Comparison of ENCODE assay signal across 26 cellular contexts in genomic region chr20:14634666-14635065, GRCh38.
DNase-seq lines count a peak whose midpoint lies in the region; ATAC-seq lines count a peak whose summit lies in the region.
"Had no signal": no experiment of that assay in that cellular context is flagged by ENCODE, and none has a peak within 500 bp of the region (broad histone marks: within the 10 kb centered on the region; RNA-seq: fewer than 3 reads in every experiment).

No MANE protein-coding gene starts in this region.

- H3K4me1 Mint-ChIP-seq in activated T-helper 2 cell treated with anti-CD3 and anti-CD28 coated beads, Interferon-gamma antibody, Interleukin-2, Interleukin-4, amounts not matched to agents 10 μg/mL and 5 μg/mL and 100 μg/mL, durations not matched to agents 14 hours and 24 hours and 36 hours (ENCODE audit: low read depth), result no peaks in the 10 kb centered on the region
- H3K4me1 Mint-ChIP-seq: activated CD4-positive, alpha-beta memory T cell treated with anti-CD3 and anti-CD28 coated beads, Interleukin-2, amount 10 ng/mL, durations not matched to agents 7 days and 5 days; stimulated activated effector memory CD8-positive, alpha-beta T cell treated with anti-CD3 and anti-CD28 coated beads, Interleukin-12 subunit alpha, Interleukin-12 subunit beta, amount 100 ng/mL, for 72 hours had no signal

- peak; percentile 47 for DNase-seq in GM23248
- peak; percentile 41 for DNase-seq in NCI-H146 treated with DMSO at 0.1 percent for 48 hours (lab: John Stamatoyannopoulos, UW; ENCODE audit: unreplicated experiment)
- DNase-seq in dedifferentiated amniotic fluid mesenchymal stem cell (ENCODE audit: extremely low spot score), result peak; percentile 61
- no peak for DNase-seq in neuronal stem cell (ENCODE audit: low spot score)
- DNase-seq in activated T-helper 2 cell treated with anti-CD3 and anti-CD28 coated beads, Interferon-gamma antibody, Interleukin-2, Interleukin-4, amounts not matched to agents 10 μg/mL and 5 μg/mL and 100 μg/mL, durations not matched to agents 14 hours and 24 hours and 36 hours (ENCODE audit: low spot score), result no peak
- DNase-seq in iPS-NIHi7 (ENCODE audit: extremely low spot score), result no peak
- DNase-seq: activated CD4-positive, alpha-beta memory T cell treated with anti-CD3 and anti-CD28 coated beads, Interleukin-2, amount 10 ng/mL, durations not matched to agents 7 days and 5 days; activated CD8-positive, alpha-beta memory T cell treated with anti-CD3 and anti-CD28 coated beads, Interleukin-2, amount 50 U/mL, for 4 hours; activated naive CD4-positive, alpha-beta T cell treated with Interleukin-2 at 50 U/mL for 16 hours; dermis blood vessel endothelial cell; DMS153; H7; KG1; left lung; mesenchymal stem cell; NCI-H1436; NCI-H526; right lobe of liver; SW 1271 had no signal

- H3K18ac ChIP-seq in neuronal stem cell (ENCODE audit: low read length), result no peak overlapping the region

- H2BK120ac ChIP-seq in neuronal stem cell (ENCODE audit: low read depth, low read length), result no peak overlapping the region

- H3K27ac Mint-ChIP-seq in activated T-helper 2 cell treated with anti-CD3 and anti-CD28 coated beads, Interferon-gamma antibody, Interleukin-2, Interleukin-4, amounts not matched to agents 10 μg/mL and 5 μg/mL and 100 μg/mL, durations not matched to agents 14 hours and 24 hours and 36 hours, result no peak overlapping the region
- H3K27ac Mint-ChIP-seq: activated CD4-positive, alpha-beta memory T cell treated with anti-CD3 and anti-CD28 coated beads, Interleukin-2, amount 10 ng/mL, durations not matched to agents 7 days and 5 days; progenitor cell of endocrine pancreas; stimulated activated effector memory CD8-positive, alpha-beta T cell treated with anti-CD3 and anti-CD28 coated beads, Interleukin-12 subunit alpha, Interleukin-12 subunit beta, amount 100 ng/mL, for 72 hours had no signal

- H3K79me2 ChIP-seq in GM23248 (ENCODE audit: insufficient read depth), result no peaks in the 10 kb centered on the region

- H3K9me3 ChIP-seq in GM23248 (ENCODE audit: low read depth) (no peaks in the 10 kb centered on the region), neuronal stem cell (replicated peaks in 1 of 2; ENCODE audit: control insufficient read depth in 2 of 2, insufficient read depth in 1 of 2, low read depth in 1 of 2, low read length in 2 of 2) (no peaks in the 10 kb centered on the region)
- H3K9me3 ChIP-seq: neutrophil, right lobe of liver, tibial nerve had no signal

- no peak overlapping the region for H2BK12ac ChIP-seq in neuronal stem cell (ENCODE audit: low read length)

- no peak for ATAC-seq in HG03097 (IDR thresholded peaks at IDR 0.05; ENCODE audit: low FRiP score, unreplicated experiment)
- ATAC-seq: left lung; Panc1; right lobe of liver; stimulated activated effector memory CD8-positive, alpha-beta T cell treated with anti-CD3 and anti-CD28 coated beads, Interleukin-12 subunit alpha, Interleukin-12 subunit beta, amount 100 ng/mL, for 72 hours had no signal

- H2AK5ac ChIP-seq in neuronal stem cell (ENCODE audit: low read depth, low read length), result no peak overlapping the region

- H2AFZ ChIP-seq in GM23248 (no peak overlapping the region), neuronal stem cell (ENCODE audit: low read length) (peak overlapping the region; percentile 74)

- H2BK5ac ChIP-seq in neuronal stem cell (ENCODE audit: low read length), result no peak overlapping the region

- peaks cover 46% of the 10 kb centered on the region for H3K9me3 Mint-ChIP-seq in activated T-helper 2 cell treated with anti-CD3 and anti-CD28 coated beads, Interferon-gamma antibody, Interleukin-2, Interleukin-4, amounts not matched to agents 10 μg/mL and 5 μg/mL and 100 μg/mL, durations not matched to agents 14 hours and 24 hours and 36 hours

- H3F3A ChIP-seq in GM23248 (ENCODE audit: insufficient read depth), result no peaks in the 10 kb centered on the region

- H3K4me3 ChIP-seq in GM23248 (no peak overlapping the region), neuronal stem cell (ENCODE audit: low read length in 2 of 2) (no peak overlapping the region)
- H3K4me3 ChIP-seq: BLaER1 treated with 17β-estradiol and CSF1 and Interleukin-3, amounts not matched to agents 10 nM and 100 nM; left lung; right lobe of liver; tibial nerve had no signal

- no peaks in the 10 kb centered on the region for H3K27me3 Mint-ChIP-seq in activated T-helper 2 cell treated with anti-CD3 and anti-CD28 coated beads, Interferon-gamma antibody, Interleukin-2, Interleukin-4, amounts not matched to agents 10 μg/mL and 5 μg/mL and 100 μg/mL, durations not matched to agents 14 hours and 24 hours and 36 hours (ENCODE audit: low read depth)
- H3K27me3 Mint-ChIP-seq: activated CD4-positive, alpha-beta memory T cell treated with anti-CD3 and anti-CD28 coated beads, Interleukin-2, amount 10 ng/mL, durations not matched to agents 7 days and 5 days; progenitor cell of endocrine pancreas had no signal

- no peak overlapping the region for H2BK15ac ChIP-seq in neuronal stem cell (ENCODE audit: low read length)

- no peaks in the 10 kb centered on the region for H3K36me3 Mint-ChIP-seq in activated T-helper 2 cell treated with anti-CD3 and anti-CD28 coated beads, Interferon-gamma antibody, Interleukin-2, Interleukin-4, amounts not matched to agents 10 μg/mL and 5 μg/mL and 100 μg/mL, durations not matched to agents 14 hours and 24 hours and 36 hours (ENCODE audit: low read depth)
- H3K36me3 Mint-ChIP-seq: stimulated activated effector memory CD8-positive, alpha-beta T cell treated with anti-CD3 and anti-CD28 coated beads, Interleukin-12 subunit alpha, Interleukin-12 subunit beta, amount 100 ng/mL, for 72 hours had no signal

- H3K36me3 ChIP-seq in GM23248 (ENCODE audit: low read depth), result no peaks in the 10 kb centered on the region
- no peaks in the 10 kb centered on the region for H3K36me3 ChIP-seq in neuronal stem cell (replicated peaks in 1 of 2; ENCODE audit: control insufficient read depth in 2 of 2, insufficient read depth in 2 of 2, low read length in 2 of 2)
- H3K36me3 ChIP-seq: BLaER1 treated with 17β-estradiol and CSF1 and Interleukin-3, amounts not matched to agents 10 nM and 100 nM; left lung; neutrophil; right lobe of liver; tibial nerve had no signal

- H3K79me1 ChIP-seq in neuronal stem cell (ENCODE audit: low read depth, low read length), result no peaks in the 10 kb centered on the region

- H3K23ac ChIP-seq in neuronal stem cell (ENCODE audit: low read depth, low read length, poor library complexity), result no peak overlapping the region

- H3K9ac ChIP-seq in GM23248 (no peak overlapping the region), neuronal stem cell (ENCODE audit: low read depth, low read length, poor library complexity) (no peak overlapping the region)
- H3K9ac ChIP-seq: BLaER1 treated with 17β-estradiol and CSF1 and Interleukin-3, amounts not matched to agents 10 nM and 100 nM had no signal

- no peak overlapping the region for H3K4me3 Mint-ChIP-seq in activated T-helper 2 cell treated with anti-CD3 and anti-CD28 coated beads, Interferon-gamma antibody, Interleukin-2, Interleukin-4, amounts not matched to agents 10 μg/mL and 5 μg/mL and 100 μg/mL, durations not matched to agents 14 hours and 24 hours and 36 hours (ENCODE audit: low read depth)
- H3K4me3 Mint-ChIP-seq: activated CD4-positive, alpha-beta memory T cell treated with anti-CD3 and anti-CD28 coated beads, Interleukin-2, amount 10 ng/mL, durations not matched to agents 7 days and 5 days; stimulated activated effector memory CD8-positive, alpha-beta T cell treated with anti-CD3 and anti-CD28 coated beads, Interleukin-12 subunit alpha, Interleukin-12 subunit beta, amount 100 ng/mL, for 72 hours had no signal

- no peak overlapping the region for H3K27ac ChIP-seq in GM23248
- no peak overlapping the region for H3K27ac ChIP-seq in neuronal stem cell (replicated peaks; ENCODE audit: low read length)
- H3K27ac ChIP-seq: BLaER1 treated with 17β-estradiol and CSF1 and Interleukin-3, amounts not matched to agents 10 nM and 100 nM; left lung; neutrophil; right lobe of liver; tibial nerve had no signal

- H3K27me3 ChIP-seq in GM23248 (replicated peaks; ENCODE audit: insufficient read depth) (no peaks in the 10 kb centered on the region), neuronal stem cell (ENCODE audit: control insufficient read depth in 3 of 3, insufficient read depth in 3 of 3, low read depth in 1 of 3, low read length in 3 of 3) (no peaks in the 10 kb centered on the region)
- H3K27me3 ChIP-seq: BLaER1 treated with 17β-estradiol and CSF1 and Interleukin-3, amounts not matched to agents 10 nM and 100 nM; left lung; neutrophil; right lobe of liver; tibial nerve had no signal

- no peak overlapping the region for H3K4ac ChIP-seq in neuronal stem cell (ENCODE audit: low read length)

- in situ Hi-C loops in GM23248 (cut with MboI), result no loop called here

- 0 out of 2 replicates have a peak, but pooled peaks cover 3% of the 10 kb centered on the region for H3K9me2 ChIP-seq in GM23248 (ENCODE audit: insufficient read depth)

- H3K4me1 ChIP-seq in GM23248 (ENCODE audit: insufficient read depth) (peaks cover 9% of the 10 kb centered on the region), neuronal stem cell (ENCODE audit: control insufficient read depth in 2 of 2, insufficient read depth in 1 of 2, low read depth in 1 of 2, low read length in 2 of 2) (peaks cover 1 to 9% of the 10 kb centered on the region in 2 donors)
- H3K4me1 ChIP-seq: left lung, right lobe of liver, tibial nerve had no signal

- H3K4me2 ChIP-seq in GM23248 (ENCODE audit: unreplicated experiment) (no peak overlapping the region), neuronal stem cell (ENCODE audit: insufficient read depth, low read length, poor library complexity, severe bottlenecking) (no peak overlapping the region)
- H3K4me2 ChIP-seq: BLaER1 treated with 17β-estradiol and CSF1 and Interleukin-3, amounts not matched to agents 10 nM and 100 nM had no signal

- H3K14ac ChIP-seq in neuronal stem cell (ENCODE audit: low read length), result no peak overlapping the region

- intact Hi-C loops in activated T-helper 2 cell treated with anti-CD3 and anti-CD28 coated beads, Interferon-gamma antibody, Interleukin-2, Interleukin-4, amounts not matched to agents 10 μg/mL and 5 μg/mL and 100 μg/mL, durations not matched to agents 14 hours and 24 hours and 36 hours (cut with micrococcal nuclease), result no loop called here

- H4K8ac ChIP-seq in neuronal stem cell (ENCODE audit: low read depth, low read length), result no peak overlapping the region

- no peaks in the 10 kb centered on the region for H4K20me1 ChIP-seq in GM23248 (ENCODE audit: insufficient read depth)
- H4K20me1 ChIP-seq: BLaER1 treated with 17β-estradiol and CSF1 and Interleukin-3, amounts not matched to agents 10 nM and 100 nM had no signal

- no peak overlapping the region for H4K91ac ChIP-seq in neuronal stem cell (ENCODE audit: low read depth, low read length, poor library complexity)

Comparison
In these comparisons a context has a peak if more than half of its experiments do, and no peak if none do; other contexts are left out.
1. DNase-seq: peak in GM23248 (single experiment), NCI-H146 treated with DMSO at 0.1 percent for 48 hours (single experiment) and dedifferentiated amniotic fluid mesenchymal stem cell (single experiment); none in neuronal stem cell (single experiment), activated T-helper 2 cell treated with anti-CD3 and anti-CD28 coated beads, Interferon-gamma antibody, Interleukin-2, Interleukin-4, amounts not matched to agents 10 μg/mL and 5 μg/mL and 100 μg/mL, durations not matched to agents 14 hours and 24 hours and 36 hours (single experiment) and iPS-NIHi7 (single experiment).